9 cellular contexts compared by ENCODE assay signal in genomic region chr6:4358414-4359107, GRCh38.
DNase-seq lines count a peak whose midpoint lies in the region; ATAC-seq and TF ChIP-seq lines count a peak whose summit lies in the region.
"Had no signal": no experiment of that assay in that cellular context is flagged by ENCODE, and none has a peak within 500 bp of the region (broad histone marks: within the 10 kb centered on the region; RNA-seq: fewer than 3 reads in every experiment).

No MANE protein-coding gene starts in this region.

- H3K4me1 Mint-ChIP-seq in natural killer cell treated with Interleukin-12 subunit alpha and Interleukin-12 subunit beta and Interleukin-15 and Interleukin-18, amount 100 ng/mL, for 72 hours (ENCODE audit: low read depth in 2 of 2) = no peaks in the 10 kb centered on the region
- no peaks in the 10 kb centered on the region for H3K4me1 Mint-ChIP-seq in natural killer cell

- peaks cover 2% of the 10 kb centered on the region for H3K9me3 Mint-ChIP-seq in natural killer cell treated with Interleukin-12 subunit alpha and Interleukin-12 subunit beta and Interleukin-15 and Interleukin-18, amount 100 ng/mL, for 72 hours
- peaks cover 0 to 2% of the 10 kb centered on the region in 2 donors for H3K9me3 Mint-ChIP-seq in natural killer cell

- H3K4me1 ChIP-seq in uterus = no peaks in the 10 kb centered on the region

- H3K4me3 Mint-ChIP-seq in natural killer cell treated with Interleukin-12 subunit alpha and Interleukin-12 subunit beta and Interleukin-15 and Interleukin-18, amount 100 ng/mL, for 72 hours = no peak overlapping the region
- no peak overlapping the region for H3K4me3 Mint-ChIP-seq in natural killer cell
- H3K4me3 Mint-ChIP-seq: activated naive CD8-positive, alpha-beta T cell had no signal

- DNase-seq in natural killer cell treated with Interleukin-12 subunit alpha and Interleukin-12 subunit beta and Interleukin-15 and Interleukin-18, amount 100 ng/mL, for 72 hours (ENCODE audit: low spot score) = no peak
- DNase-seq in natural killer cell = no peak
- peak; percentile 100 for DNase-seq in fibroblast of gingiva (ENCODE audit: low read depth)
- DNase-seq in myocyte (ENCODE audit: low read depth) = peak; percentile 100
- DNase-seq in uterus = peak; percentile 85 to 87

- H3K36me3 Mint-ChIP-seq in natural killer cell treated with Interleukin-12 subunit alpha and Interleukin-12 subunit beta and Interleukin-15 and Interleukin-18, amount 100 ng/mL, for 72 hours = no peaks in the 10 kb centered on the region
- no peaks in the 10 kb centered on the region for H3K36me3 Mint-ChIP-seq in natural killer cell
- H3K36me3 Mint-ChIP-seq: activated naive CD8-positive, alpha-beta T cell had no signal

- no peaks in the 10 kb centered on the region for H3K36me3 ChIP-seq in uterus

- H3K27me3 ChIP-seq in uterus = no peaks in the 10 kb centered on the region

- intact Hi-C loops in natural killer cell (cut with micrococcal nuclease) = no loop called here
- intact Hi-C loops in uterus (cut with DNase I; ENCODE audit: low total_unique reads) = no loop called here

- peak overlapping the region; percentile 60 to 73 for H3K27ac ChIP-seq in uterus

- no peak overlapping the region for H3K27ac Mint-ChIP-seq in natural killer cell treated with Interleukin-12 subunit alpha and Interleukin-12 subunit beta and Interleukin-15 and Interleukin-18, amount 100 ng/mL, for 72 hours
- H3K27ac Mint-ChIP-seq in natural killer cell = no peak overlapping the region
- H3K27ac Mint-ChIP-seq: activated naive CD8-positive, alpha-beta T cell had no signal

- TF ChIP-seq CTCF in natural killer cell (IDR thresholded peaks at IDR 0.05) (no peak), uterus (IDR thresholded peaks at IDR 0.05) (no peak)

- no peaks in the 10 kb centered on the region for H3K9me3 ChIP-seq in uterus

- H3K4me3 ChIP-seq in uterus = no peak overlapping the region

- H3K27me3 Mint-ChIP-seq in natural killer cell treated with Interleukin-12 subunit alpha and Interleukin-12 subunit beta and Interleukin-15 and Interleukin-18, amount 100 ng/mL, for 72 hours = peaks cover 0 to 24% of the 10 kb centered on the region in 2 donors
- H3K27me3 Mint-ChIP-seq in natural killer cell (ENCODE audit: low read depth in 2 of 2) = peaks cover 0 to 3% of the 10 kb centered on the region in 2 donors

- no peak for TF ChIP-seq POLR2A in uterus (IDR thresholded peaks at IDR 0.05)

- peak; percentile 35 to 55 for ATAC-seq in natural killer cell treated with Interleukin-12 subunit alpha and Interleukin-12 subunit beta and Interleukin-15 and Interleukin-18, amount 100 ng/mL, for 72 hours
- ATAC-seq in natural killer cell = no peak
- ATAC-seq in SK-N-SH treated with all-trans-retinoic acid at 6 μM for 48 hours = peak; percentile 95
- no peak for ATAC-seq in HG02870 (IDR thresholded peaks at IDR 0.05; ENCODE audit: unreplicated experiment)
- no peak for ATAC-seq in GM21367 (IDR thresholded peaks at IDR 0.05; ENCODE audit: unreplicated experiment)

TF ChIP-seq in SK-N-SH treated with all-trans-retinoic acid at 6 μM for 48 hours, 23 proteins besides CTCF, POLR2A, EP300 and RAD21:
- TF ChIP-seq PATZ1 (CRISPR knock-in tag; IDR thresholded peaks at IDR 0.05; ENCODE audit: borderline replicate concordance) (peak; percentile 29; the same call in 1 of the 2 replicates), ZNF565 (CRISPR knock-in tag; conservative IDR thresholded peaks at IDR 0.05; ENCODE audit: low read depth) (no peak)

Comparison
In these comparisons a context has a peak if more than half of its experiments do, and no peak if none do; other contexts are left out.
1. ATAC-seq: peak in natural killer cell treated with Interleukin-12 subunit alpha and Interleukin-12 subunit beta and Interleukin-15 and Interleukin-18, amount 100 ng/mL, for 72 hours (2 of 2) and SK-N-SH treated with all-trans-retinoic acid at 6 μM for 48 hours (single experiment); none in natural killer cell (0 of 3), HG02870 (single experiment) and GM21367 (single experiment).
2. DNase-seq: peak in fibroblast of gingiva (single experiment), myocyte (single experiment) and uterus (2 of 2); none in natural killer cell treated with Interleukin-12 subunit alpha and Interleukin-12 subunit beta and Interleukin-15 and Interleukin-18, amount 100 ng/mL, for 72 hours (single experiment) and natural killer cell (single experiment).